Comparison of ENCODE assay signal across 15 cellular contexts in the genomic region with DNA sequence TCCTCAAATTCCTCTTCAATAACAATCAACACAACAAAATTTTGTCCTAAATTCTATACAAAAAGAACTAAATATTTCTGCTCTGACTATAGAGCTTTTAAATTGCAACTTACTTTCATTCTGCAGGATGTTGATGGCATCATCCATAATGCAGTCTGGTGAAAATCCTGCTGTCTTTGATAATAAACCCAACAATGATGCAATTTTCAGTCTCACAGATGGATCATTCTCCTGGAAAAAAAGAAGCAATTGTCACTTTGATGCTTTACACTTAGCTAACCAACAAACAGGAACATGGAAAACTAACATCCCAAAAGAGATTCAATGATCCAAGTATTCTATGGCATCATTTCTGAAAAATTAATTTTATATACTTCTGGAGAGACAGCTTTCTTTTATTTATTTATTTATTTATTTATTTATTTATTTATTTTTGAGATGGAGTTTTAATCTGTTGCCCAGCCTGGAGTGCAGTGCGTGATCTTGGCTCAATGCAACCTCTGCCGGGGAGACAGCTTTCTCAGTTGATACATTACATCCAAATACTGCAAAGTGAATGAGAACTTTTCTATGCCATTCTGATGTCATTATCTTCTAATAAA. TPM values are rescaled to one million over a fixed set of nuclear protein-coding genes. Genes with fewer than 3 reads are reported as not detected.
DNase-seq lines count a peak whose midpoint lies in the region; ATAC-seq and TF ChIP-seq lines count a peak whose summit lies in the region.
"Had no signal": no experiment of that assay in that cellular context is flagged by ENCODE, and none has a peak within 500 bp of the region (broad histone marks: within the 10 kb centered on the region; RNA-seq: fewer than 3 reads in every experiment).

No MANE protein-coding gene starts in this region.

- no TSS peak for BruUV-seq in PC-9 (replicated peaks; lab: Mats Ljungman, UMichigan)

- H2AFZ ChIP-seq in PC-9 = no peak overlapping the region
- H2AFZ ChIP-seq: GM23338 had no signal

- H3K36me3 ChIP-seq in PC-9 (ENCODE audit: low read depth) = peaks cover 36% of the 10 kb centered on the region; the same call in 1 of the 2 replicates

- no peak overlapping the region for H3K27ac Mint-ChIP-seq in activated CD8-positive, alpha-beta T cell treated with anti-CD3 and anti-CD28 coated beads, Interleukin-2, amount 10 ng/mL, durations not matched to agents 7 days and 5 days
- H3K27ac Mint-ChIP-seq: CD8-positive, alpha-beta memory T cell; GM23338 had no signal

- H3F3A ChIP-seq in PC-9 (ENCODE audit: insufficient read depth, low read depth) = no peaks in the 10 kb centered on the region

- no peaks in the 10 kb centered on the region for H3K27me3 Mint-ChIP-seq in activated CD8-positive, alpha-beta T cell treated with anti-CD3 and anti-CD28 coated beads, Interleukin-2, amount 10 ng/mL, durations not matched to agents 7 days and 5 days (ENCODE audit: low read depth)
- H3K27me3 Mint-ChIP-seq: CD8-positive, alpha-beta memory T cell had no signal

- no peak overlapping the region for H3K4me2 ChIP-seq in PC-9
- H3K4me2 ChIP-seq: BLaER1, GM23338 had no signal

- no peaks in the 10 kb centered on the region for H4K20me1 ChIP-seq in PC-9 (ENCODE audit: insufficient read depth)

- no peak for ATAC-seq in activated CD8-positive, alpha-beta T cell treated with anti-CD3 and anti-CD28 coated beads, Interleukin-2, amount 10 ng/mL, durations not matched to agents 7 days and 5 days
- ATAC-seq: GM23338 had no signal

- TF ChIP-seq CTCF in AG10803 (conservative IDR thresholded peaks at IDR 0.05; ENCODE audit: low read length) (no peak), fibroblast of the aortic adventitia (IDR thresholded peaks at IDR 0.05; ENCODE audit: insufficient read depth, low read length) (no peak), PC-9 (conservative IDR thresholded peaks at IDR 0.05) (no peak)

- H3K27me3 ChIP-seq in PC-9 (ENCODE audit: insufficient read depth, low read depth) = no peaks in the 10 kb centered on the region
- H3K27me3 ChIP-seq: BLaER1 had no signal

- POLR2A ChIA-PET in PC-9 (lab: Charles Lee; ENCODE audit: unreplicated experiment) = interaction anchor here (0.7 kb wide), 1 partner anchor 39 kb away, joined by 6 read pairs; no protein-coding TSS in a partner anchor
- POLR2A ChIA-PET in activated CD8-positive, alpha-beta T cell treated with anti-CD3 and anti-CD28 coated beads, Interleukin-2, amount 10 ng/mL, durations not matched to agents 7 days and 5 days (lab: Charles Lee) = interaction anchor here (0.6 kb wide), 1 partner anchor 22 kb away, joined by 3 read pairs; no protein-coding TSS in a partner anchor

- H3K9me3 Mint-ChIP-seq in activated CD8-positive, alpha-beta T cell treated with anti-CD3 and anti-CD28 coated beads, Interleukin-2, amount 10 ng/mL, durations not matched to agents 7 days and 5 days (ENCODE audit: insufficient read depth) = no peaks in the 10 kb centered on the region

- no peaks in the 10 kb centered on the region for H3K4me1 ChIP-seq in PC-9 (replicated peaks; ENCODE audit: insufficient read depth)
- H3K4me1 ChIP-seq: BLaER1, Caco-2 had no signal

- no peaks in the 10 kb centered on the region for H3K9me3 ChIP-seq in PC-9 (ENCODE audit: insufficient read depth, low read depth)
- H3K9me3 ChIP-seq: Caco-2 had no signal

- no peak overlapping the region for H3K27ac ChIP-seq in PC-9
- H3K27ac ChIP-seq: BLaER1 had no signal

- no peaks in the 10 kb centered on the region for H3K9me2 ChIP-seq in PC-9 (ENCODE audit: insufficient read depth)

- no peak overlapping the region for H3K4me3 Mint-ChIP-seq in activated CD8-positive, alpha-beta T cell treated with anti-CD3 and anti-CD28 coated beads, Interleukin-2, amount 10 ng/mL, durations not matched to agents 7 days and 5 days
- H3K4me3 Mint-ChIP-seq: CD8-positive, alpha-beta memory T cell; GM23338 had no signal

- CTCF ChIA-PET in PC-9 (lab: Charles Lee) = interaction anchor here (0.5 to 0.6 kb wide), 3 partner anchors 51 to 487 kb away, joined by 3 to 11 read pairs (median 6); no protein-coding TSS in a partner anchor
- CTCF ChIA-PET in activated CD8-positive, alpha-beta T cell treated with anti-CD3 and anti-CD28 coated beads, Interleukin-2, amount 10 ng/mL, durations not matched to agents 7 days and 5 days (lab: Charles Lee) = interaction anchor here (0.6 kb wide), 1 partner anchor 470 kb away, joined by 4 read pairs; no protein-coding TSS in a partner anchor

- intact Hi-C loops in PC-9 (cut with micrococcal nuclease; ENCODE audit: unreplicated experiment) = no loop called here

- no peak overlapping the region for H3K4me3 ChIP-seq in AG10803 (ENCODE audit: low read length)
- no peak overlapping the region for H3K4me3 ChIP-seq in fibroblast of the aortic adventitia (ENCODE audit: low read depth, low read length)
- H3K4me3 ChIP-seq in PC-9 = no peak overlapping the region
- H3K4me3 ChIP-seq: BLaER1, GM23338 had no signal

- H3K36me3 Mint-ChIP-seq in activated CD8-positive, alpha-beta T cell treated with anti-CD3 and anti-CD28 coated beads, Interleukin-2, amount 10 ng/mL, durations not matched to agents 7 days and 5 days (ENCODE audit: low read depth) = peaks cover 56% of the 10 kb centered on the region

- H3K4me1 Mint-ChIP-seq in activated CD8-positive, alpha-beta T cell treated with anti-CD3 and anti-CD28 coated beads, Interleukin-2, amount 10 ng/mL, durations not matched to agents 7 days and 5 days (ENCODE audit: low read depth) = peaks cover 3% of the 10 kb centered on the region
- H3K4me1 Mint-ChIP-seq: GM23338 had no signal

- H3K79me2 ChIP-seq in PC-9 (ENCODE audit: low read depth) = peaks cover 11% of the 10 kb centered on the region

- DNase-seq in AG10803 (ENCODE audit: low read depth) (peak; percentile 12), OCI-M1 (lab: John Stamatoyannopoulos, UW) (peak; percentile 65), fibroblast of the aortic adventitia (ENCODE audit: low read depth) (peak; percentile 4), putamen (ENCODE audit: low spot score) (peak; percentile 21), islet precursor cell (no peak), PC-9 (no peak)
- no peak for DNase-seq in activated CD8-positive, alpha-beta T cell treated with anti-CD3 and anti-CD28 coated beads, Interleukin-2, amount 10 ng/mL, durations not matched to agents 7 days and 5 days
- DNase-seq: Caco-2; CD8-positive, alpha-beta memory T cell; DMS53; GF-D8; H7; IMR-90 had no signal

RNA-seq across cellular contexts. Expression of a gene that starts 13.0 kb away (rescaled TPM):
- 24.1 and 52.6 TPM in 2 replicates for total RNA-seq in fibroblast of the aortic adventitia (ENCODE audit: low replicate concordance)
- 43.9 and 53.8 TPM in 2 replicates for total RNA-seq in PC-9 (2021)
- 10 to 100 TPM; 45.1 to 51.2 TPM for total RNA-seq in activated CD8-positive, alpha-beta T cell treated with anti-CD3 and anti-CD28 coated beads, Interleukin-2, amount 10 ng/mL, durations not matched to agents 7 days and 5 days

RNA-seq across cellular contexts. Expression of a gene that starts 41.6 kb away (rescaled TPM):
- 0.45 TPM in 1 of 2 replicates, not detected in the other for total RNA-seq in fibroblast of the aortic adventitia (ENCODE audit: low replicate concordance)
- 12.0 and 21.3 TPM in 2 replicates for total RNA-seq in PC-9 (2021)
- under 1 TPM; 0.21 to 0.47 TPM for total RNA-seq in activated CD8-positive, alpha-beta T cell treated with anti-CD3 and anti-CD28 coated beads, Interleukin-2, amount 10 ng/mL, durations not matched to agents 7 days and 5 days

Comparison
In these comparisons a context has a peak if more than half of its experiments do, and no peak if none do; other contexts are left out.
1. DNase-seq: peak in AG10803 (single experiment), OCI-M1 (single experiment), fibroblast of the aortic adventitia (single experiment) and putamen (single experiment); none in islet precursor cell (single experiment), PC-9 (0 of 2) and activated CD8-positive, alpha-beta T cell treated with anti-CD3 and anti-CD28 coated beads, Interleukin-2, amount 10 ng/mL, durations not matched to agents 7 days and 5 days (single experiment).